Comparison of ENCODE assay signal across 15 cellular contexts in the genomic region with DNA sequence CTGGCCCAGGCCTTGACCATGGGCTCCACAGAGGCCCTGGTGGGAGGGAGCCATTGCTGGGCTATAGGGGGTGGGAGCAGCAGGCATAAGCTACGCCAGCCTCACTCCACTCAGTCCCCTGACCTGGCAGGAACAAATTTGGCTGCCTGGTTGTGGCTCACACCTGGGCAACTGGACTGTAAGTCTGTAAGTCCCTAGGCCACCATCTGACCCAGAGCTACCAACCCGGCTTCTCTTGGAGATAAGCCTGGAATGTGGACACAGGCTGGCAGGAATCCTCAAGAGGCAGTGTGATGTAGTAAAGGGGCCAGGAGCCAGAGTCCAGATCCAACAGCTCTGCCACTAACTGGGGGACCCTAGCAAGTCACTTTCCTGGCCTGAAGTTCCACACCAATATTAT. TPM values are rescaled to one million over a fixed set of nuclear protein-coding genes. Genes with fewer than 3 reads are reported as not detected.
A peak's percentile ranks its signal among the peaks of the same experiment; 100 is the strongest.
DNase-seq lines count a peak whose midpoint lies in the region; ATAC-seq, FAIRE-seq and TF ChIP-seq lines count a peak whose summit lies in the region.
"Had no signal": no experiment of that assay in that cellular context is flagged by ENCODE, and none has a peak within 500 bp of the region (broad histone marks: within the 10 kb centered on the region; RNA-seq: fewer than 3 reads in every experiment).

No MANE protein-coding gene starts in this region.

- peak; percentile 29; the same call in 2 of the 3 replicates for ATAC-seq in HepG2
- ATAC-seq in right lobe of liver: no peak
- peak; percentile 57 to 59 for ATAC-seq in lower lobe of right lung
- ATAC-seq in GM21737 (IDR thresholded peaks at IDR 0.05; ENCODE audit: unreplicated experiment): no peak
- ATAC-seq: HCT116, Panc1 had no signal

- no peak for DNase-seq in HepG2 (ENCODE audit: low spot score)
- DNase-seq in right lobe of liver: no peak
- DNase-seq in endodermal cell: peak; percentile 47
- no peak for DNase-seq in lower lobe of right lung
- DNase-seq in Karpas-422: no peak
- no peak for DNase-seq in NCI-H2029 (lab: John Stamatoyannopoulos, UW)
- DNase-seq: NCI-H1092, NCI-H1694 treated with DMSO at 0.1 percent for 48 hours, NCI-H226, NCI-H524 treated with DMSO at 0.1 percent for 48 hours had no signal

- H3K4me1 ChIP-seq in HepG2 (ENCODE audit: insufficient read depth, low read length): peaks cover 5% of the 10 kb centered on the region; the same call in 1 of the 2 replicates
- H3K4me1 ChIP-seq in right lobe of liver: no peaks in the 10 kb centered on the region
- no peaks in the 10 kb centered on the region for H3K4me1 ChIP-seq in endodermal cell (ENCODE audit: control insufficient read depth, insufficient read depth, low read length)
- peaks cover 48% of the 10 kb centered on the region for H3K4me1 ChIP-seq in lower lobe of right lung
- peaks cover 5% of the 10 kb centered on the region for H3K4me1 ChIP-seq in Karpas-422 (ENCODE audit: low read length)

- H3K27me3 ChIP-seq in HepG2 (ENCODE audit: control insufficient read depth in 1 of 2, insufficient read depth in 2 of 2, low read length in 2 of 2): peaks cover 0 to 2% of the 10 kb centered on the region in 2 experiments; a peak in 2 of 5 replicates
- no peaks in the 10 kb centered on the region for H3K27me3 ChIP-seq in right lobe of liver
- H3K27me3 ChIP-seq in endodermal cell (ENCODE audit: control insufficient read depth, insufficient read depth, low read length, poor library complexity, severe bottlenecking): no peaks in the 10 kb centered on the region
- no peaks in the 10 kb centered on the region for H3K27me3 ChIP-seq in lower lobe of right lung (ENCODE audit: low read depth)
- H3K27me3 ChIP-seq in Karpas-422 (ENCODE audit: low read length): no peaks in the 10 kb centered on the region

- in situ Hi-C loops in HepG2 (cut with HindIII; ENCODE audit: extremely low pct_ligation_motif_present, low pct_unique_long_range_greater_than_20kb): no loop called here

- intact Hi-C loops in HepG2 (cut with micrococcal nuclease; ENCODE audit: unreplicated experiment): no loop called here
- intact Hi-C loops in right lobe of liver (cut with DNase I): no loop called here
- intact Hi-C loops in lower lobe of right lung (cut with DNase I): no loop called here

- H3K4me2 ChIP-seq in HepG2 (ENCODE audit: low read depth, low read length) (no peak overlapping the region), Karpas-422 (ENCODE audit: low read depth, low read length, poor library complexity, severe bottlenecking) (no peak overlapping the region)

- H3K4me3 ChIP-seq in HepG2 (replicated peaks in 1 of 3; ENCODE audit: insufficient read depth in 1 of 3, low read depth in 2 of 3, low read length in 3 of 3) (no peak overlapping the region), right lobe of liver (no peak overlapping the region), endodermal cell (ENCODE audit: low read length) (no peak overlapping the region), lower lobe of right lung (no peak overlapping the region), Karpas-422 (ENCODE audit: low read length) (no peak overlapping the region)
- H3K4me3 ChIP-seq: SK-N-MC had no signal

- no peak for TF ChIP-seq RAD21 in HepG2 (CRISPR knock-in tag; IDR thresholded peaks at IDR 0.05)

- CTCF ChIA-PET in HepG2 (lab: Yijun Ruan, JAX; ENCODE audit: low intra/inter-chr PET ratio, low total read pairs): no interaction called here

- no peak overlapping the region for H3K27ac ChIP-seq in HepG2 (ENCODE audit: extremely low read length, insufficient read depth, low read length)
- no peak overlapping the region for H3K27ac ChIP-seq in right lobe of liver
- no peak overlapping the region for H3K27ac ChIP-seq in endodermal cell (ENCODE audit: low read depth, low read length)
- no peak overlapping the region for H3K27ac ChIP-seq in lower lobe of right lung
- H3K27ac ChIP-seq in Karpas-422 (ENCODE audit: low read length): no peak overlapping the region
- H3K27ac ChIP-seq: SK-N-MC had no signal

- BruUV-seq in HepG2 (replicated peaks; lab: Mats Ljungman, UMichigan): no TSS peak

- H3K79me2 ChIP-seq in HepG2 (ENCODE audit: insufficient read depth, low read length): no peaks in the 10 kb centered on the region
- H3K79me2 ChIP-seq in Karpas-422 (ENCODE audit: low read length): no peaks in the 10 kb centered on the region

- H4K20me1 ChIP-seq in HepG2 (ENCODE audit: insufficient read depth, low read length) (no peaks in the 10 kb centered on the region), Karpas-422 (ENCODE audit: insufficient read depth, low read depth, low read length) (no peaks in the 10 kb centered on the region; the same call in 1 of the 2 replicates)

- TF ChIP-seq POLR2A in HepG2 (IDR thresholded peaks at IDR 0.05; ENCODE audit: insufficient read depth in 1 of 2, low read depth in 2 of 2, low read length in 2 of 2) (no peak), right lobe of liver (IDR thresholded peaks at IDR 0.05) (no peak)

- H3K4me3 Mint-ChIP-seq in endodermal cell: no peak overlapping the region

- H3K9ac ChIP-seq in HepG2 (ENCODE audit: insufficient read depth, low read depth, low read length) (no peak overlapping the region), endodermal cell (ENCODE audit: extremely low read depth, low read length, poor library complexity, severe bottlenecking) (no peak overlapping the region), Karpas-422 (ENCODE audit: low read length) (no peak overlapping the region)

- no peak overlapping the region for H3K27ac Mint-ChIP-seq in endodermal cell

- no peaks in the 10 kb centered on the region for H3K9me2 ChIP-seq in Karpas-422 (replicated peaks; ENCODE audit: insufficient read depth, low read length)

- no CpG with 5 or more reads among the region's 2 CpGs for WGBS in HepG2 (ENCODE audit: low lambda C conversion rate)
- WGBS in right lobe of liver (ENCODE audit: insufficient coverage, low coverage, low lambda C conversion rate, missing lambda C conversion rate): 40% methylated on average over 1 of the region's 2 CpGs
- 88% methylated on average over 2 of the region's 2 CpGs; no CpG with 5 or more reads in 1 of the 2 experiments for WGBS in endodermal cell (ENCODE audit: insufficient coverage in 1 of 2, insufficient read length in 1 of 2), 2 experiments

- TF ChIP-seq EP300 in HepG2 (IDR thresholded peaks at IDR 0.05; ENCODE audit: low read depth in 2 of 2, low read length in 2 of 2) (no peak), HepG2 (CRISPR knock-in tag; IDR thresholded peaks at IDR 0.05; ENCODE audit: borderline replicate concordance) (no peak)

- POLR2A ChIA-PET in HepG2 (lab: Yijun Ruan, JAX): no interaction called here

- H2AFZ ChIP-seq in HepG2 (ENCODE audit: low read length) (no peak overlapping the region), Karpas-422 (ENCODE audit: low read length) (no peak overlapping the region)

- H3K27me3 Mint-ChIP-seq in endodermal cell (ENCODE audit: insufficient read depth): no peaks in the 10 kb centered on the region

- H3K4me1 Mint-ChIP-seq in endodermal cell: peaks cover 3% of the 10 kb centered on the region

- H3K36me3 ChIP-seq in HepG2 (replicated peaks in 1 of 2; ENCODE audit: control insufficient read depth in 1 of 2, insufficient read depth in 2 of 2, low read length in 2 of 2) (no peaks in the 10 kb centered on the region), right lobe of liver (no peaks in the 10 kb centered on the region), endodermal cell (ENCODE audit: control insufficient read depth, insufficient read depth, low read length) (no peaks in the 10 kb centered on the region), lower lobe of right lung (peaks cover 24% of the 10 kb centered on the region), Karpas-422 (ENCODE audit: insufficient read depth, low read length) (no peaks in the 10 kb centered on the region)

- H3K9me3 ChIP-seq in HepG2 (ENCODE audit: low read length) (no peaks in the 10 kb centered on the region), right lobe of liver (no peaks in the 10 kb centered on the region), endodermal cell (ENCODE audit: control insufficient read depth, low read length) (no peaks in the 10 kb centered on the region), lower lobe of right lung (no peaks in the 10 kb centered on the region), Karpas-422 (ENCODE audit: low read length) (no peaks in the 10 kb centered on the region)

- no peak for FAIRE-seq in HepG2 (lab: Jason Lieb, UNC)
- FAIRE-seq: A204.1 had no signal

- no peaks in the 10 kb centered on the region for H3K9me3 Mint-ChIP-seq in endodermal cell

- TF ChIP-seq CTCF in HepG2 (CRISPR knock-in tag; IDR thresholded peaks at IDR 0.05) (no peak), right lobe of liver (IDR thresholded peaks at IDR 0.05) (no peak), endodermal cell (conservative IDR thresholded peaks at IDR 0.05) (no peak), lower lobe of right lung (IDR thresholded peaks at IDR 0.05) (no peak)

- no peaks in the 10 kb centered on the region for H3K36me3 Mint-ChIP-seq in endodermal cell (ENCODE audit: low read depth)

RNA-seq across cellular contexts. Expression of gene NCF2, which starts 11.4 kb away (rescaled TPM):
- total RNA-seq in HepG2 (2016; rRNA removed; fragmentation: Illumina TruSeq; extraction: Trizol): 0.46 and 1.1 TPM in 2 replicates
- 0.26 and 0.30 TPM in 2 replicates for total RNA-seq in HepG2 (2016; cell fraction: cytosol; rRNA removed; fragmentation: Illumina TruSeq; extraction: Trizol; ENCODE audit: low read depth)
- total RNA-seq in HepG2 (2016; cell fraction: insoluble cytoplasmic fraction; rRNA removed; fragmentation: Illumina TruSeq; extraction: Trizol): 0.37 and 0.41 TPM in 2 replicates
- 0.14 and 0.19 TPM in 2 replicates for total RNA-seq in HepG2 (2016; cell fraction: membrane; rRNA removed; fragmentation: Illumina TruSeq; extraction: Trizol)
- not detected in 2 replicates for total RNA-seq in HepG2 (2016; cell fraction: nucleus; rRNA removed; fragmentation: Illumina TruSeq; extraction: Trizol)
- 0.18 and 0.25 TPM in 2 replicates for polyA plus RNA-seq in HepG2 (2011; rRNA removed)
- polyA plus RNA-seq in HepG2 (2011; cell fraction: cytosol; rRNA removed): 0.50 and 0.68 TPM in 2 replicates
- polyA plus RNA-seq in HepG2 (2011; cell fraction: nucleus; rRNA removed): 0.10 and 0.35 TPM in 2 replicates
- 0.21 and 0.25 TPM in 2 replicates for polyA plus RNA-seq in HepG2 (2012)
- 0.14 and 0.24 TPM in 2 replicates for polyA plus RNA-seq in HepG2 (2016; cell fraction: cytosol; fragmentation: Illumina TruSeq; extraction: Trizol; ENCODE audit: low read depth)
- polyA plus RNA-seq in HepG2 (2016; cell fraction: insoluble cytoplasmic fraction; fragmentation: Illumina TruSeq; extraction: Trizol; ENCODE audit: low read depth): 0.27 and 1.4 TPM in 2 replicates
- polyA plus RNA-seq in HepG2 (2016; cell fraction: membrane; fragmentation: Illumina TruSeq; extraction: Trizol; ENCODE audit: low read depth): 0.43 and 0.53 TPM in 2 replicates
- polyA plus RNA-seq in HepG2 (2016; cell fraction: nucleus; fragmentation: Illumina TruSeq; extraction: Trizol; ENCODE audit: insufficient read depth, low read depth): 0.72 TPM in 1 of 2 replicates, not detected in the other
- polyA minus RNA-seq in HepG2 (2011; rRNA and poly(A)+ RNA removed; ENCODE audit: low replicate concordance): 3.3 TPM in 1 of 2 replicates, not detected in the other
- polyA minus RNA-seq in HepG2 (2011; cell fraction: cytosol; rRNA and poly(A)+ RNA removed): not detected in 2 replicates
- not detected in 2 replicates for polyA minus RNA-seq in HepG2 (2011; cell fraction: nucleus; rRNA and poly(A)+ RNA removed)
- total RNA-seq in right lobe of liver: 10 to 100 TPM in 3 of 6 experiments, 1 to 10 TPM in 3; 3.0 to 11.4 (median 7.9) TPM
- under 1 TPM in 1 of 2 donors, not detected in 1; 0.55 TPM for total RNA-seq in endodermal cell
- polyA plus RNA-seq in endodermal cell (2013, experiment 1 of 2): not detected
- polyA plus RNA-seq in endodermal cell (2013, experiment 2 of 2): not detected
- total RNA-seq in lower lobe of right lung: 211 TPM
- 7.0 and 13.5 TPM in 2 replicates for total RNA-seq in Karpas-422 (2014; rRNA removed; shearing (Covaris generic); ENCODE audit: low replicate concordance)

RNA-seq across cellular contexts. Expression of gene ARPC5, which starts 56.7 kb away (rescaled TPM):
- total RNA-seq in HepG2 (2016; rRNA removed; fragmentation: Illumina TruSeq; extraction: Trizol) (106 and 148 TPM in 2 replicates), right lobe of liver (10 to 100 TPM; 23.6 to 70.5 (median 41.3) TPM), endodermal cell (10 to 100 TPM; 78.7 to 99.5 TPM), lower lobe of right lung (191 TPM)
- total RNA-seq in HepG2 (2016; cell fraction: cytosol; rRNA removed; fragmentation: Illumina TruSeq; extraction: Trizol; ENCODE audit: low read depth): 8.0 and 11.5 TPM in 2 replicates
- total RNA-seq in HepG2 (2016; cell fraction: insoluble cytoplasmic fraction; rRNA removed; fragmentation: Illumina TruSeq; extraction: Trizol): 110 and 163 TPM in 2 replicates
- 39.6 and 47.2 TPM in 2 replicates for total RNA-seq in HepG2 (2016; cell fraction: membrane; rRNA removed; fragmentation: Illumina TruSeq; extraction: Trizol)
- 45.8 TPM in 2 replicates for total RNA-seq in HepG2 (2016; cell fraction: nucleus; rRNA removed; fragmentation: Illumina TruSeq; extraction: Trizol)
- 40.1 and 48.4 TPM in 2 replicates for polyA plus RNA-seq in HepG2 (2011; rRNA removed)
- polyA plus RNA-seq in HepG2 (2011; cell fraction: cytosol; rRNA removed): 21.1 and 33.4 TPM in 2 replicates
- polyA plus RNA-seq in HepG2 (2011; cell fraction: nucleus; rRNA removed): 7.7 and 10.0 TPM in 2 replicates
- polyA plus RNA-seq in HepG2 (2012): 50.2 and 53.9 TPM in 2 replicates
- 8.8 and 9.5 TPM in 2 replicates for polyA plus RNA-seq in HepG2 (2016; cell fraction: cytosol; fragmentation: Illumina TruSeq; extraction: Trizol; ENCODE audit: low read depth)
- polyA plus RNA-seq in HepG2 (2016; cell fraction: insoluble cytoplasmic fraction; fragmentation: Illumina TruSeq; extraction: Trizol; ENCODE audit: low read depth): 146 and 157 TPM in 2 replicates
- polyA plus RNA-seq in HepG2 (2016; cell fraction: membrane; fragmentation: Illumina TruSeq; extraction: Trizol; ENCODE audit: low read depth): 29.5 and 30.2 TPM in 2 replicates
- 58.8 and 62.7 TPM in 2 replicates for polyA plus RNA-seq in HepG2 (2016; cell fraction: nucleus; fragmentation: Illumina TruSeq; extraction: Trizol; ENCODE audit: insufficient read depth, low read depth)
- polyA minus RNA-seq in HepG2 (2011; rRNA and poly(A)+ RNA removed; ENCODE audit: low replicate concordance): 16.7 and 70.1 TPM in 2 replicates
- 28.3 and 29.7 TPM in 2 replicates for polyA minus RNA-seq in HepG2 (2011; cell fraction: cytosol; rRNA and poly(A)+ RNA removed)
- polyA minus RNA-seq in HepG2 (2011; cell fraction: nucleus; rRNA and poly(A)+ RNA removed): 44.3 and 44.4 TPM in 2 replicates
- polyA plus RNA-seq in endodermal cell (2013, experiment 1 of 2): 144 TPM
- polyA plus RNA-seq in endodermal cell (2013, experiment 2 of 2): 147 TPM
- 93.3 and 238 TPM in 2 replicates for total RNA-seq in Karpas-422 (2014; rRNA removed; shearing (Covaris generic); ENCODE audit: low replicate concordance)

Comparison
In these comparisons a context has a peak if more than half of its experiments do, and no peak if none do; other contexts are left out.
1. ATAC-seq: peak in HepG2 (single experiment) and lower lobe of right lung (2 of 2); none in right lobe of liver (0 of 4) and GM21737 (single experiment).
2. RNA of gene NCF2, which starts 11.4 kb away (total RNA-seq): 211 TPM in lower lobe of right lung (single experiment); 3.0 to 11.4 TPM in right lobe of liver, 7.0 to 13.5 TPM in Karpas-422, 0.55 TPM in endodermal cell and 0.14 to 1.1 TPM in HepG2; every median in the first group is over 10 times any median in the second.